12 cellular contexts compared by ENCODE assay signal in genomic region chr2:191382801-191383200, GRCh38.
A peak's percentile ranks its signal among the peaks of the same experiment; 100 is the strongest.
DNase-seq lines count a peak whose midpoint lies in the region; ATAC-seq and TF ChIP-seq lines count a peak whose summit lies in the region.
"Had no signal": no experiment of that assay in that cellular context is flagged by ENCODE, and none has a peak within 500 bp of the region (broad histone marks: within the 10 kb centered on the region; RNA-seq: fewer than 3 reads in every experiment).

No MANE protein-coding gene starts in this region.

- H3K9me3 ChIP-seq in HAP-1, result no peaks in the 10 kb centered on the region

- DNase-seq in HFF-Myc (ENCODE audit: extremely low read depth, low read depth) (peak; percentile 33), NCI-H748 treated with DMSO at 0.1 percent for 48 hours (lab: John Stamatoyannopoulos, UW) (peak; percentile 15), fibroblast of peridontal ligament (ENCODE audit: extremely low read depth) (peak; percentile 79), skeletal muscle cell (ENCODE audit: low read depth) (peak; percentile 69), cortex of kidney (lab: John Stamatoyannopoulos, UW) (no peak), pons (ENCODE audit: low spot score) (no peak), HAP-1 (ENCODE audit: low spot score in 2 of 2) (no peak)
- DNase-seq: aorta, GDM1, hippocampal formation, OCI-M1 had no signal

- no peaks in the 10 kb centered on the region for H3K36me3 ChIP-seq in HAP-1 (replicated peaks)

- TF ChIP-seq CTCF in HFF-Myc (IDR thresholded peaks at IDR 0.05; ENCODE audit: low read depth, low read length, missing control alignments), result no peak

- no peak for TF ChIP-seq POLR2A in GM18505 (IDR thresholded peaks at IDR 0.05; ENCODE audit: borderline replicate concordance, extremely low read depth, insufficient read depth, insufficient read length)

- H3K4me1 ChIP-seq in HAP-1, result no peaks in the 10 kb centered on the region

- in situ Hi-C loops in HAP-1 (cut with MboI; ENCODE audit: low sequenced_read_pairs), result no loop called here

- H3K4me3 ChIP-seq in HFF-Myc (replicated peaks; ENCODE audit: low read depth, low read length) (no peak overlapping the region), skeletal muscle cell (ENCODE audit: low read depth, low read length) (no peak overlapping the region), HAP-1 (no peak overlapping the region)

- ATAC-seq in GM18505 (IDR thresholded peaks at IDR 0.05; ENCODE audit: unreplicated experiment), result no peak

- no peaks in the 10 kb centered on the region for H3K27me3 ChIP-seq in HAP-1 (ENCODE audit: low read depth)

Comparison
In these comparisons a context has a peak if more than half of its experiments do, and no peak if none do; other contexts are left out.
1. DNase-seq: peak in HFF-Myc (single experiment), NCI-H748 treated with DMSO at 0.1 percent for 48 hours (single experiment), fibroblast of peridontal ligament (single experiment) and skeletal muscle cell (single experiment); none in cortex of kidney (single experiment), pons (single experiment) and HAP-1 (0 of 2).